In the genomic region with DNA sequence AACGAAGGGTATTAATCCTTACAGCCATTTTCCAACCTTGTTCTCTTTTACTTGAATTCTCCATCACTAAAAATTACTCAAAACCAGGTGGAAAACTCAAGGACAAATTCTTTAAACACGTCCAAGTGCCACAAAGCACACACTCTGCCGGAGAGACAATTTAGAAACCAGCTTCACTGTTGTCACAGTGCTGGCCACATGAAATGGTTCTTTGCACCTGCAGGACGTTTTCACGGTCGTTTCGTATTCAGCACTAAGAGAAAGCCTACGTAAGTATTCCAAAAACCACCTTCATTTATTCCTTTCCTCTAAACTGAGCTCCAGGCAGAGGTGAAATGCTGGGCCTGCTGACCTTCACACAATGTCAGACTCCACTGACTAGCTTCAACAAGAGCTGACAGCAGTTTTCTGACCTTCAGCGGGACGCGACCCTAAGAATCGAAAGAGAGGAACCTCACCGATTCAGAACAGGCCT, we compare ENCODE assay signal across 8 cellular contexts.
DNase-seq lines count a peak whose midpoint lies in the region; ATAC-seq and TF ChIP-seq lines count a peak whose summit lies in the region.

No MANE protein-coding gene starts in this region.

- H3K27ac Mint-ChIP-seq in activated naive CD8-positive, alpha-beta T cell = peak overlapping the region; percentile 99
- H3K27ac Mint-ChIP-seq in stimulated activated memory B cell treated with anti-CD40 and anti-IgM and Interleukin-4, amounts not matched to agents 10 μg/mL and 1 μg/mL and 100 μg/mL, for 72 hours = peak overlapping the region; percentile 93

- peak overlapping the region; percentile 98 for H3K4me3 Mint-ChIP-seq in activated naive CD8-positive, alpha-beta T cell
- peak overlapping the region; percentile 93 for H3K4me3 Mint-ChIP-seq in stimulated activated memory B cell treated with anti-CD40 and anti-IgM and Interleukin-4, amounts not matched to agents 10 μg/mL and 1 μg/mL and 100 μg/mL, for 72 hours

- H3K9me3 Mint-ChIP-seq in activated naive CD8-positive, alpha-beta T cell (ENCODE audit: low read depth) = no peaks in the 10 kb centered on the region
- H3K9me3 Mint-ChIP-seq in stimulated activated memory B cell treated with anti-CD40 and anti-IgM and Interleukin-4, amounts not matched to agents 10 μg/mL and 1 μg/mL and 100 μg/mL, for 72 hours = no peaks in the 10 kb centered on the region

- peak overlapping the region; percentile 96 for H3K9ac ChIP-seq in iPS-15b (ENCODE audit: low read depth, low read length)

- H3K27me3 Mint-ChIP-seq in activated naive CD8-positive, alpha-beta T cell = no peaks in the 10 kb centered on the region
- H3K27me3 Mint-ChIP-seq in stimulated activated memory B cell treated with anti-CD40 and anti-IgM and Interleukin-4, amounts not matched to agents 10 μg/mL and 1 μg/mL and 100 μg/mL, for 72 hours = no peaks in the 10 kb centered on the region

- peaks cover 8% of the 10 kb centered on the region for H3K4me1 ChIP-seq in iPS-15b (ENCODE audit: control insufficient read depth, insufficient read depth, low read length)

- H3K4me1 Mint-ChIP-seq in activated naive CD8-positive, alpha-beta T cell (ENCODE audit: low read depth) = peaks cover 28% of the 10 kb centered on the region
- H3K4me1 Mint-ChIP-seq in stimulated activated memory B cell treated with anti-CD40 and anti-IgM and Interleukin-4, amounts not matched to agents 10 μg/mL and 1 μg/mL and 100 μg/mL, for 72 hours = peaks cover 27% of the 10 kb centered on the region

- DNase-seq in AG10803 (ENCODE audit: low read depth) (no peak), SIG-M5 treated with dmso at 0.1 percent for 504 hours (lab: John Stamatoyannopoulos, UW; ENCODE audit: unreplicated experiment) (no peak), NCI-H2227 treated with DMSO at 0.1 percent for 48 hours (lab: John Stamatoyannopoulos, UW) (no peak)

- H3K36me3 Mint-ChIP-seq in activated naive CD8-positive, alpha-beta T cell = peaks cover 7% of the 10 kb centered on the region
- peaks cover 13% of the 10 kb centered on the region for H3K36me3 Mint-ChIP-seq in stimulated activated memory B cell treated with anti-CD40 and anti-IgM and Interleukin-4, amounts not matched to agents 10 μg/mL and 1 μg/mL and 100 μg/mL, for 72 hours

- peak overlapping the region; percentile 95 for H3K4me3 ChIP-seq in AG10803 (ENCODE audit: low read length)
- peak overlapping the region; percentile 97 for H3K4me3 ChIP-seq in iPS-15b (ENCODE audit: low read depth, low read length)

- no peak for TF ChIP-seq CTCF in AG10803 (conservative IDR thresholded peaks at IDR 0.05; ENCODE audit: low read length)

- ATAC-seq in GM19455 (IDR thresholded peaks at IDR 0.05; ENCODE audit: unreplicated experiment) (peak; percentile 45), HG03469 (IDR thresholded peaks at IDR 0.05; ENCODE audit: unreplicated experiment) (peak; percentile 14)
- ATAC-seq in stimulated activated memory B cell treated with anti-CD40 and anti-IgM and Interleukin-4, amounts not matched to agents 10 μg/mL and 1 μg/mL and 100 μg/mL, for 72 hours = no peak

- H3K9me3 ChIP-seq in iPS-15b (ENCODE audit: control insufficient read depth, insufficient read depth, low read length) = no peaks in the 10 kb centered on the region

- peaks cover 3% of the 10 kb centered on the region for H3K36me3 ChIP-seq in iPS-15b (ENCODE audit: control insufficient read depth, insufficient read depth, low read length)

- no peaks in the 10 kb centered on the region for H3K27me3 ChIP-seq in iPS-15b (ENCODE audit: control insufficient read depth, insufficient read depth, low read length)
